ENCODE assay signal across 19 cellular contexts in the genomic region with DNA sequence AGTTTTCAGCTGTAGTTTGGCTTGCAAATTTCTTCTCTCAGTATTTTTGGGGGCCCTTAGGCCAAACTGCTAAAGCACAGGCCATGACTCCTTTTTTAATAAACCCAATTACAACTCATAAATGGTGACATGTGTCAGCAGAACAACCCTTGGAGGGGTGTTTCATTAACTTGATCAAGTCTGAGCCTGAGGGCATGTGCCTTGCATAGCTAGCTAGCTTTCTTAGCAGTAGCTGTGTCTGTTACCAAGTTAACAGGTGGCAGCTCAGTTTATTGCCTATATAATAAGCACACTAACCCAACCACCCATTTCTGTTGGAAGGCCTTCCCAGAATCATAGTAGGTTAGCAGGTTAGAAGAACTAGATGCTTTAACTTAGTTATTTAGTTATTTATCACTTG.
DNase-seq lines count a peak whose midpoint lies in the region; ATAC-seq and TF ChIP-seq lines count a peak whose summit lies in the region.
"Had no signal": no experiment of that assay in that cellular context is flagged by ENCODE, and none has a peak within 500 bp of the region (broad histone marks: within the 10 kb centered on the region; RNA-seq: fewer than 3 reads in every experiment).

No MANE protein-coding gene starts in this region.

- no peak overlapping the region for H3K4me3 Mint-ChIP-seq in activated T-helper 2 cell treated with anti-CD3 and anti-CD28 coated beads, Interferon-gamma antibody, Interleukin-2, Interleukin-4, amounts not matched to agents 10 μg/mL and 5 μg/mL and 100 μg/mL, durations not matched to agents 14 hours and 24 hours and 36 hours (ENCODE audit: low read depth)
- H3K4me3 Mint-ChIP-seq in activated T-helper 17 cell treated with anti-CD3 and anti-CD28 coated beads, Interleukin-2, amount 50 U/mL, for 72 hours = no peak overlapping the region
- H3K4me3 Mint-ChIP-seq: B cell; CD4-positive, CD25-positive, alpha-beta regulatory T cell; CD8-positive, alpha-beta memory T cell had no signal

- peaks cover 13% of the 10 kb centered on the region for H3K9me3 Mint-ChIP-seq in activated T-helper 2 cell treated with anti-CD3 and anti-CD28 coated beads, Interferon-gamma antibody, Interleukin-2, Interleukin-4, amounts not matched to agents 10 μg/mL and 5 μg/mL and 100 μg/mL, durations not matched to agents 14 hours and 24 hours and 36 hours
- H3K9me3 Mint-ChIP-seq in activated T-helper 17 cell treated with anti-CD3 and anti-CD28 coated beads, Interleukin-2, amount 50 U/mL, for 72 hours = peaks cover 8% of the 10 kb centered on the region

- H3K9me3 ChIP-seq in BE2C (no peaks in the 10 kb centered on the region), SJCRH30 (replicated peaks) (no peaks in the 10 kb centered on the region)
- H3K9me3 ChIP-seq: HAP-1 had no signal

- peak overlapping the region; percentile 28 for H4K8ac ChIP-seq in mesendoderm (ENCODE audit: low read depth, low read length)

- peaks cover 14% of the 10 kb centered on the region for H3K4me1 ChIP-seq in BE2C
- peaks cover 26% of the 10 kb centered on the region for H3K4me1 ChIP-seq in SJCRH30
- peaks cover 7% of the 10 kb centered on the region for H3K4me1 ChIP-seq in mesendoderm (ENCODE audit: control insufficient read depth, low read depth, low read length)

- no peak overlapping the region for H4K5ac ChIP-seq in mesendoderm (ENCODE audit: low read length)

- H3K4me1 Mint-ChIP-seq in activated T-helper 2 cell treated with anti-CD3 and anti-CD28 coated beads, Interferon-gamma antibody, Interleukin-2, Interleukin-4, amounts not matched to agents 10 μg/mL and 5 μg/mL and 100 μg/mL, durations not matched to agents 14 hours and 24 hours and 36 hours (ENCODE audit: low read depth) = no peaks in the 10 kb centered on the region
- no peaks in the 10 kb centered on the region for H3K4me1 Mint-ChIP-seq in activated T-helper 17 cell treated with anti-CD3 and anti-CD28 coated beads, Interleukin-2, amount 50 U/mL, for 72 hours
- H3K4me1 Mint-ChIP-seq: B cell; CD4-positive, CD25-positive, alpha-beta regulatory T cell; CD8-positive, alpha-beta memory T cell had no signal

- H3K4me2 ChIP-seq in mesendoderm (ENCODE audit: low read length) = no peak overlapping the region

- ATAC-seq in GM18517 (IDR thresholded peaks at IDR 0.05; ENCODE audit: unreplicated experiment) = no peak
- no peak for ATAC-seq in activated T-helper 17 cell treated with anti-CD3 and anti-CD28 coated beads, Interleukin-2, amount 50 U/mL, for 72 hours (replicated peaks)
- ATAC-seq: GM12878 had no signal

- no peaks in the 10 kb centered on the region for H3K27me3 Mint-ChIP-seq in activated T-helper 2 cell treated with anti-CD3 and anti-CD28 coated beads, Interferon-gamma antibody, Interleukin-2, Interleukin-4, amounts not matched to agents 10 μg/mL and 5 μg/mL and 100 μg/mL, durations not matched to agents 14 hours and 24 hours and 36 hours (ENCODE audit: low read depth)
- no peaks in the 10 kb centered on the region for H3K27me3 Mint-ChIP-seq in activated T-helper 17 cell treated with anti-CD3 and anti-CD28 coated beads, Interleukin-2, amount 50 U/mL, for 72 hours
- H3K27me3 Mint-ChIP-seq: B cell; CD4-positive, CD25-positive, alpha-beta regulatory T cell had no signal

- no peak overlapping the region for H3K27ac ChIP-seq in SJCRH30
- H3K27ac ChIP-seq in mesendoderm (ENCODE audit: low read depth, low read length) = no peak overlapping the region
- H3K27ac ChIP-seq: HL-60 had no signal

- DNase-seq in BE2C = peak; percentile 66
- peak; percentile 25 for DNase-seq in NCI-H1048 (lab: John Stamatoyannopoulos, UW)
- peak; percentile 39 to 73 for DNase-seq in SJCRH30
- no peak for DNase-seq in mesendoderm
- DNase-seq in activated T-helper 2 cell treated with anti-CD3 and anti-CD28 coated beads, Interferon-gamma antibody, Interleukin-2, Interleukin-4, amounts not matched to agents 10 μg/mL and 5 μg/mL and 100 μg/mL, durations not matched to agents 14 hours and 24 hours and 36 hours (ENCODE audit: low spot score) = no peak
- DNase-seq: C1 segment of cervical spinal cord; CD4-positive, CD25-positive, alpha-beta regulatory T cell; CD8-positive, alpha-beta memory T cell; COR-L47; DMS 273 treated with DMSO at 0.1 percent for 48 hours; DMS53; DND-41; EL had no signal

- no peak overlapping the region for H3K56ac ChIP-seq in mesendoderm (ENCODE audit: low read length)

- no peaks in the 10 kb centered on the region for H3K79me1 ChIP-seq in mesendoderm (ENCODE audit: low read length)

- TF ChIP-seq CTCF in BE2C (IDR thresholded peaks at IDR 0.05; ENCODE audit: low read depth, low read length) = no peak

- H3K27me3 ChIP-seq in BE2C (no peaks in the 10 kb centered on the region), SJCRH30 (no peaks in the 10 kb centered on the region), mesendoderm (ENCODE audit: insufficient read depth, low read length, poor library complexity) (no peaks in the 10 kb centered on the region)

- no peak overlapping the region for H3K9ac ChIP-seq in mesendoderm (ENCODE audit: low read length)

- H2BK15ac ChIP-seq in mesendoderm (replicated peaks; ENCODE audit: low read depth) = no peak overlapping the region

- H3K36me3 Mint-ChIP-seq in activated T-helper 2 cell treated with anti-CD3 and anti-CD28 coated beads, Interferon-gamma antibody, Interleukin-2, Interleukin-4, amounts not matched to agents 10 μg/mL and 5 μg/mL and 100 μg/mL, durations not matched to agents 14 hours and 24 hours and 36 hours (ENCODE audit: low read depth) = no peaks in the 10 kb centered on the region
- H3K36me3 Mint-ChIP-seq in activated T-helper 17 cell treated with anti-CD3 and anti-CD28 coated beads, Interleukin-2, amount 50 U/mL, for 72 hours (ENCODE audit: low read depth) = no peaks in the 10 kb centered on the region
- H3K36me3 Mint-ChIP-seq: CD4-positive, CD25-positive, alpha-beta regulatory T cell; CD8-positive, alpha-beta memory T cell had no signal

- H3K36me3 ChIP-seq in BE2C (no peaks in the 10 kb centered on the region), SJCRH30 (no peaks in the 10 kb centered on the region), mesendoderm (ENCODE audit: control insufficient read depth, insufficient read depth, low read length) (no peaks in the 10 kb centered on the region)
- H3K36me3 ChIP-seq: HAP-1 had no signal

- intact Hi-C loops in activated T-helper 2 cell treated with anti-CD3 and anti-CD28 coated beads, Interferon-gamma antibody, Interleukin-2, Interleukin-4, amounts not matched to agents 10 μg/mL and 5 μg/mL and 100 μg/mL, durations not matched to agents 14 hours and 24 hours and 36 hours (cut with micrococcal nuclease) = no loop called here

- no peak overlapping the region for H3K23ac ChIP-seq in mesendoderm (ENCODE audit: low read length)

- H3K18ac ChIP-seq in mesendoderm (ENCODE audit: low read length) = no peak overlapping the region

- H3K79me2 ChIP-seq in mesendoderm (ENCODE audit: control insufficient read depth, insufficient read depth, low read length) = no peaks in the 10 kb centered on the region

- no peak overlapping the region for H3K27ac Mint-ChIP-seq in activated T-helper 2 cell treated with anti-CD3 and anti-CD28 coated beads, Interferon-gamma antibody, Interleukin-2, Interleukin-4, amounts not matched to agents 10 μg/mL and 5 μg/mL and 100 μg/mL, durations not matched to agents 14 hours and 24 hours and 36 hours
- no peak overlapping the region for H3K27ac Mint-ChIP-seq in activated T-helper 17 cell treated with anti-CD3 and anti-CD28 coated beads, Interleukin-2, amount 50 U/mL, for 72 hours
- H3K27ac Mint-ChIP-seq: B cell; CD4-positive, CD25-positive, alpha-beta regulatory T cell; CD8-positive, alpha-beta memory T cell had no signal

- H3K4ac ChIP-seq in mesendoderm (ENCODE audit: low read depth, low read length) = no peak overlapping the region

- H2BK120ac ChIP-seq in mesendoderm (ENCODE audit: low read depth, low read length) = no peak overlapping the region

- H3K4me3 ChIP-seq in BE2C (ENCODE audit: low read depth, low read length) = no peak overlapping the region
- no peak overlapping the region for H3K4me3 ChIP-seq in SJCRH30
- no peak overlapping the region for H3K4me3 ChIP-seq in mesendoderm (ENCODE audit: low read length)
- H3K4me3 ChIP-seq: GM12878, HAP-1 had no signal

- H2BK5ac ChIP-seq in mesendoderm (ENCODE audit: low read length) = no peak overlapping the region

- H2AK5ac ChIP-seq in mesendoderm (ENCODE audit: low read length) = no peak overlapping the region

Comparison
In these comparisons a context has a peak if more than half of its experiments do, and no peak if none do; other contexts are left out.
1. DNase-seq: peak in BE2C (single experiment), NCI-H1048 (single experiment) and SJCRH30 (2 of 2); none in mesendoderm (single experiment) and activated T-helper 2 cell treated with anti-CD3 and anti-CD28 coated beads, Interferon-gamma antibody, Interleukin-2, Interleukin-4, amounts not matched to agents 10 μg/mL and 5 μg/mL and 100 μg/mL, durations not matched to agents 14 hours and 24 hours and 36 hours (single experiment).